Comparison of ENCODE assay signal across 9 cellular contexts in the genomic region with DNA sequence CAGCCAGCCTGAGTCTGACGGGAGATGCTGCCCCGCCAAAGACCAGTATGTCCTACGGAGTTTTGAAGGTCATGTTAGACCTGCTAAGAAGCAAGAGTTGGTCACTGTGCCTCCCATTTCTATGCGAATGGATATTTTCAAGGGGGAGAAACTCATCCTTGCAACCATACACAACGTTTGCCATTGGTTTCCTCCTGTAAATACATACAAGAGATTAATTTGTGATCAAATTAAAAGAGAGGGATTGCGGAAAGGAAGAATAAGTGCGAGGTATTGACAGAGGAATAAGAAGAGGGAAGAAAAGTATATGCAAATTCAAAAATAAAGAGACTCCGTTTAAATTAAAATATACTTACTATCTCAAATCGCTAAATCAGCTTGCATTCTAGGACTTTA. TPM values are rescaled to one million over a fixed set of nuclear protein-coding genes. Genes with fewer than 3 reads are reported as not detected.
DNase-seq lines count a peak whose midpoint lies in the region; ATAC-seq, FAIRE-seq and TF ChIP-seq lines count a peak whose summit lies in the region.
"Had no signal": no experiment of that assay in that cellular context is flagged by ENCODE, and none has a peak within 500 bp of the region (broad histone marks: within the 10 kb centered on the region; RNA-seq: fewer than 3 reads in every experiment).

No MANE protein-coding gene starts in this region.

- H3K9me3 Mint-ChIP-seq in T-cell: no peaks in the 10 kb centered on the region

- H3K4me3 ChIP-seq in right cardiac atrium (ENCODE audit: low read length) (peak overlapping the region; percentile 69), skeletal muscle cell (ENCODE audit: low read depth, low read length) (peak overlapping the region; percentile 52)

- H3K4me1 Mint-ChIP-seq in T-cell: peaks cover 18 to 20% (median 19%) of the 10 kb centered on the region in 3 donors

- DNase-seq in GM12891 (ENCODE audit: insufficient read length, low spot score) (no peak), T-cell (no peak), right cardiac atrium (no peak), skeletal muscle cell (ENCODE audit: low read depth) (no peak), NCI-H1436 (lab: John Stamatoyannopoulos, UW) (no peak)
- DNase-seq: effector CD4-positive, alpha-beta T cell; NCI-H1417 treated with DMSO at 0.1 percent for 48 hours had no signal

- POLR2A ChIA-PET in T-cell (lab: Charles Lee): interaction anchor here in 1 of 2 donors (0.5 kb wide), 1 partner anchor 387 kb away, joined by 3 read pairs; no protein-coding TSS in a partner anchor

- H3K9me3 ChIP-seq in right cardiac atrium (ENCODE audit: control insufficient read depth, low read length): no peaks in the 10 kb centered on the region

- H3K27me3 ChIP-seq in right cardiac atrium (ENCODE audit: control insufficient read depth, insufficient read depth): no peaks in the 10 kb centered on the region

- peak; percentile 90 for FAIRE-seq in GM12891 (lab: Jason Lieb, UNC)

- CTCF ChIA-PET in T-cell (lab: Charles Lee): no interaction called here

- H3K27me3 Mint-ChIP-seq in T-cell: peaks cover 48 to 52% of the 10 kb centered on the region in 2 donors

- peak overlapping the region in 1 of 2 donors; percentile 36 for H3K27ac Mint-ChIP-seq in T-cell

- intact Hi-C loops in right cardiac atrium (cut with DNase I): no loop called here

- WGBS in right cardiac atrium: 28% methylated on average over 9 of the region's 9 CpGs

- H3K4me3 Mint-ChIP-seq in T-cell: peak overlapping the region; percentile 73 to 89 (median 77)

- H3K36me3 Mint-ChIP-seq in T-cell: no peaks in the 10 kb centered on the region

- no peak overlapping the region for H3K27ac ChIP-seq in right cardiac atrium (ENCODE audit: low read length)

- H3K4me1 ChIP-seq in right cardiac atrium (ENCODE audit: control insufficient read depth, insufficient read depth, low read length): peaks cover 3% of the 10 kb centered on the region

- ATAC-seq in T-cell (replicated peaks in 1 of 4) (no peak), right cardiac atrium (no peak), GM19397 (IDR thresholded peaks at IDR 0.05; ENCODE audit: unreplicated experiment) (no peak), HG03097 (IDR thresholded peaks at IDR 0.05; ENCODE audit: low FRiP score, unreplicated experiment) (no peak)

- TF ChIP-seq POLR2A in GM12891 (IDR thresholded peaks at IDR 0.05; ENCODE audit: low read depth, low read length): no peak

TF ChIP-seq in GM12891, 5 proteins besides CTCF, POLR2A, EP300 and RAD21:
- no peak for TF ChIP-seq POLR2AphosphoS5 (IDR thresholded peaks at IDR 0.05; ENCODE audit: low read depth, low read length)
- no peak for TF ChIP-seq TAF1 (IDR thresholded peaks at IDR 0.05; ENCODE audit: low read depth, low read length)
- no peak for TF ChIP-seq POU2F2 (IDR thresholded peaks at IDR 0.05; ENCODE audit: low read depth, low read length)
- TF ChIP-seq PAX5 (IDR thresholded peaks at IDR 0.05; ENCODE audit: insufficient read depth, low read length, severe bottlenecking): no peak
- no peak for TF ChIP-seq SPI1 (IDR thresholded peaks at IDR 0.05; ENCODE audit: low read depth, low read length)
TF ChIP-seq in GM12891: peak in this region for 0.

RNA-seq across cellular contexts. Expression of gene CACNB4, which starts 0.8 kb away (rescaled TPM):
- 5.7 TPM for polyA plus RNA-seq in GM12891 (2012; ENCODE audit: low read depth, missing spikeins)
- total RNA-seq in T-cell: 1 to 10 TPM in 1 of 5 donors, under 1 TPM in 4; 0.16 to 1.2 (median 0.47) TPM
- 1 to 10 TPM in 1 of 4 donors, under 1 TPM in 3; 0.57 to 1.5 (median 0.93) TPM for total RNA-seq in right cardiac atrium
- polyA plus RNA-seq in right cardiac atrium: 0.25 TPM
